15 cellular contexts compared by ENCODE assay signal in the genomic region with DNA sequence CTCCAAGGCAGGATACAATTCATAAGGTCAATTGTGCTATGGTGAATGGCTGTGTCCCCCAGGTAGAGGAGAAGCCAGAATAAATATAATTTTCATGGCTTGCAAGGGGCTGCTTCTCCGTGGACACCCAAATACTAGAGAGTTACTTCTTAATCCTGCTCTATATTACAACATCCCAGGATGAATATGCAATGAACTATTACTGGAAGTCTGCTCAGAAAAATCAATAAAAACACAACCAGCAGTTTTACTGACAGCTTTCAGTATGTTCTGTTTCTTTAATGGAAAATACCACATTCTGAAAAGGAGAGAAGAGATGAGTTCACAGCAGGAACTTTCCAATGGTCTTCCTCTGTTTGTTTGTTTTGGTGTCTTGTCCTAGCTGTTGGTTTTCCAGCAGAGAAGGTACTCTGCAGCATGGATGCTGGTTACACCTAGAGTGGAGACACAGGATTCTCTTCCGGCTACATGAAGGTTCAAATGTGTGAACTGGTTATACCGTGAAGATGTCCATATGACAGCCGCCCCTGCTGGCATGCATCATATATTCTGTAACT.
"Had no signal": no experiment of that assay in that cellular context is flagged by ENCODE, and none has a peak within 500 bp of the region (broad histone marks: within the 10 kb centered on the region; RNA-seq: fewer than 3 reads in every experiment).

No MANE protein-coding gene starts in this region.

- H2AFZ ChIP-seq: hepatocyte had no signal

- H3K4me1 ChIP-seq: colonic mucosa, esophagus squamous epithelium, right atrium auricular region had no signal

- H3K4me2 ChIP-seq: hepatocyte had no signal

- DNase-seq: colonic mucosa; dermis blood vessel endothelial cell; esophagus squamous epithelium; foreskin fibroblast; head of caudate nucleus; kidney; left cardiac atrium; mammary epithelial cell; mucosa of descending colon; naive thymus-derived CD8-positive, alpha-beta T cell; posterior cingulate gyrus; stimulated activated CD4-positive, alpha-beta T cell treated with anti-CD3 and anti-CD28 coated beads, Interleukin-2, amount 100 ng/mL, for 48 hours; stimulated activated naive CD4-positive, alpha-beta T cell treated with Interleukin-2 at 50 U/mL for 16 hours had no signal

- H3K27ac ChIP-seq: colonic mucosa, esophagus squamous epithelium, hepatocyte, right atrium auricular region had no signal

- H3K4me3 ChIP-seq: colonic mucosa, esophagus squamous epithelium, hepatocyte, mucosa of descending colon, right atrium auricular region had no signal

- H3K36me3 ChIP-seq: colonic mucosa, esophagus squamous epithelium, right atrium auricular region had no signal

- H3K9me3 ChIP-seq: colonic mucosa, esophagus squamous epithelium, mucosa of descending colon had no signal

- ATAC-seq: left cardiac atrium; mucosa of descending colon; naive thymus-derived CD8-positive, alpha-beta T cell had no signal

- H3K27me3 ChIP-seq: colonic mucosa, esophagus squamous epithelium, hepatocyte, right atrium auricular region had no signal
